In the genomic region with DNA sequence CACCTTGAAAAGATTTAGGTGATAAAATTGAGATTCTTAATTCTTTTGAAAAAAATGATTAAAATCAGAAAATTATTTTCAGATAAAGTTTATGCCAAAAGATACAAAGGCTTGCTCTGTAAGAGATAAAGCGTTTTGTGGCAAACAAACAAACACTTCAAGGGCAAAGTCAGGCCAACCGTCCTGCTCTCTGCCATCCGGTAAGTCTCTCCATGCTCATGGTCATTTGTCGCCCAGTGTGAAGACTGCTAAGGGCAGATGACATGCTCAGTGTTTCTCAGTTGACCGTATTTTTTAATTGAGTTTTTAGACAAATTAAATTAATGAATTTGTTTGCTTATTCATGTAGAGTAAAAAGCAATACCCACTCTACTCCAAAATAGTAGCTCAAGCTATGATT, we compare ENCODE assay signal across 25 cellular contexts.
"Had no signal": no experiment of that assay in that cellular context is flagged by ENCODE, and none has a peak within 500 bp of the region (broad histone marks: within the 10 kb centered on the region; RNA-seq: fewer than 3 reads in every experiment).

No MANE protein-coding gene starts in this region.

- H3K27me3 Mint-ChIP-seq: dendritic cell treated with granulocyte-macrophage colony-stimulating factor and Interleukin-4, amounts not matched to agents 40 ng/mL and 50 ng/mL, for 4 days had no signal

- H3K4me1 ChIP-seq: colonic mucosa, foreskin keratinocyte, gastrocnemius medialis, gastroesophageal sphincter had no signal

- H3K9me3 ChIP-seq: colonic mucosa, esophagus muscularis mucosa, esophagus squamous epithelium, gastrocnemius medialis, gastroesophageal sphincter, heart left ventricle, heart right ventricle had no signal

- H3K27ac ChIP-seq: colonic mucosa, coronary artery, epithelial cell of prostate, esophagus muscularis mucosa, esophagus squamous epithelium, foreskin keratinocyte, gastrocnemius medialis, gastroesophageal sphincter, heart right ventricle, hepatocyte had no signal

- H3K4me3 Mint-ChIP-seq: dendritic cell treated with granulocyte-macrophage colony-stimulating factor and Interleukin-4, amounts not matched to agents 40 ng/mL and 50 ng/mL, for 4 days; effector memory CD8-positive, alpha-beta T cell; endodermal cell had no signal

- H3K79me2 ChIP-seq: hepatocyte had no signal

- DNase-seq: colonic mucosa; cortex of kidney; dermis blood vessel endothelial cell; dorsolateral prefrontal cortex; effector CD4-positive, alpha-beta T cell; effector CD8-positive, alpha-beta T cell; effector memory CD4-positive, alpha-beta T cell; effector memory CD8-positive, alpha-beta T cell; endodermal cell; erythroblast; esophagus squamous epithelium; foreskin fibroblast; foreskin keratinocyte; foreskin melanocyte; gastrocnemius medialis; glutamatergic neuron; heart left ventricle; heart right ventricle had no signal

- H2AFZ ChIP-seq: hepatocyte had no signal

- H3K9me3 Mint-ChIP-seq: dendritic cell treated with granulocyte-macrophage colony-stimulating factor and Interleukin-4, amounts not matched to agents 40 ng/mL and 50 ng/mL, for 4 days; effector memory CD8-positive, alpha-beta T cell had no signal

- H3K4me3 ChIP-seq: colonic mucosa, coronary artery, dorsolateral prefrontal cortex, esophagus muscularis mucosa, esophagus squamous epithelium, gastrocnemius medialis, gastroesophageal sphincter, heart left ventricle, heart right ventricle, hepatocyte had no signal

- H3K4me2 ChIP-seq: hepatocyte had no signal

- H3K27me3 ChIP-seq: colonic mucosa, dorsolateral prefrontal cortex, esophagus muscularis mucosa, esophagus squamous epithelium, foreskin keratinocyte, gastrocnemius medialis, heart left ventricle, heart right ventricle, hepatocyte had no signal

- H3K27ac Mint-ChIP-seq: dendritic cell treated with granulocyte-macrophage colony-stimulating factor and Interleukin-4, amounts not matched to agents 40 ng/mL and 50 ng/mL, for 4 days; effector memory CD8-positive, alpha-beta T cell; endodermal cell had no signal

- ATAC-seq: effector memory CD8-positive, alpha-beta T cell; esophagus mucosa; foreskin keratinocyte; gastrocnemius medialis; gastroesophageal sphincter; heart left ventricle; heart right ventricle had no signal

- H3K36me3 ChIP-seq: colonic mucosa, esophagus muscularis mucosa, esophagus squamous epithelium, gastrocnemius medialis, gastroesophageal sphincter, heart left ventricle had no signal
